ENCODE assay signal across 25 cellular contexts in the genomic region with DNA sequence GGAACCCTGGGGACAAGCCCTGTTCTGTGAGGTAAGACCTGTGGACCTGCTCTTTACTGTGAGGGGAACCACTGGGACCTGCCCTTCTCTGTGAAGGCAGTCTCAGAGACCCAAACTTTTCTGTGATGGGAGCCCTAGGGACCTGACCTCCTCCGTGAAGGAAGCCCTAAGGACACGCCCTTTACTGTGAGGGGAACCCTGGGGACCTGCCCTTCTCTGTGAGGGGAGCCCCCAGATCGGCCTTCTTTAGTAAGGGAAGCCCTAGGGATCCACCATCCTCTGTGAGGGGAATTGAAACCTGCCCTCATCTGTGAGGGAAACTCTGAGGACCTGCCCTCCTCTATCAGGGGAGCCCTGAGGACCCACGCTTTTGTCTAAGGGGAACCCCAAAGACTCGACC.
"Had no signal": no experiment of that assay in that cellular context is flagged by ENCODE, and none has a peak within 500 bp of the region (broad histone marks: within the 10 kb centered on the region; RNA-seq: fewer than 3 reads in every experiment).

No MANE protein-coding gene starts in this region.

- H3K4me3 ChIP-seq: breast epithelium, gastroesophageal sphincter, heart left ventricle, pancreas, prostate gland, skin epidermis, suprapubic skin, tibial nerve had no signal

- H3K27ac Mint-ChIP-seq: activated CD4-positive, alpha-beta T cell treated with anti-CD3 and anti-CD28 coated beads, Interleukin-2, amount 10 ng/mL, durations not matched to agents 7 days and 5 days; activated CD8-positive, alpha-beta memory T cell treated with anti-CD3 and anti-CD28 coated beads, Interleukin-2, amount 10 ng/mL, durations not matched to agents 7 days and 5 days; activated CD8-positive, alpha-beta T cell treated with anti-CD3 and anti-CD28 coated beads, Interleukin-2, amount 10 ng/mL, durations not matched to agents 7 days and 5 days; activated naive CD4-positive, alpha-beta T cell treated with anti-CD3 and anti-CD28 coated beads, Interleukin-2, amount 50 U/mL, for 24 hours; activated T-helper 2 cell treated with anti-CD3 and anti-CD28 coated beads, Interferon-gamma antibody, Interleukin-2, Interleukin-4, amounts not matched to agents 10 μg/mL and 5 μg/mL and 100 μg/mL, durations not matched to agents 14 hours and 24 hours and 36 hours; immature natural killer cell; naive thymus-derived CD4-positive, alpha-beta T cell had no signal

- H3K27me3 Mint-ChIP-seq: activated CD4-positive, alpha-beta T cell treated with anti-CD3 and anti-CD28 coated beads, Interleukin-2, amount 10 ng/mL, durations not matched to agents 7 days and 5 days; activated CD8-positive, alpha-beta memory T cell treated with anti-CD3 and anti-CD28 coated beads, Interleukin-2, amount 10 ng/mL, durations not matched to agents 7 days and 5 days; activated naive CD4-positive, alpha-beta T cell treated with anti-CD3 and anti-CD28 coated beads, Interleukin-2, amount 50 U/mL, for 24 hours had no signal

- ATAC-seq: activated CD8-positive, alpha-beta memory T cell treated with anti-CD3 and anti-CD28 coated beads, Interleukin-2, amount 10 ng/mL, durations not matched to agents 7 days and 5 days; activated CD8-positive, alpha-beta T cell treated with anti-CD3 and anti-CD28 coated beads, Interleukin-2, amount 10 ng/mL, durations not matched to agents 7 days and 5 days; gastroesophageal sphincter; heart left ventricle; naive thymus-derived CD4-positive, alpha-beta T cell; pancreas; sciatic nerve had no signal

- H3K4me1 Mint-ChIP-seq: activated CD4-positive, alpha-beta T cell treated with anti-CD3 and anti-CD28 coated beads, Interleukin-2, amount 10 ng/mL, durations not matched to agents 7 days and 5 days; activated CD8-positive, alpha-beta memory T cell treated with anti-CD3 and anti-CD28 coated beads, Interleukin-2, amount 10 ng/mL, durations not matched to agents 7 days and 5 days; activated naive CD4-positive, alpha-beta T cell treated with anti-CD3 and anti-CD28 coated beads, Interleukin-2, amount 50 U/mL, for 24 hours; immature natural killer cell; naive thymus-derived CD4-positive, alpha-beta T cell had no signal

- H3K36me3 Mint-ChIP-seq: activated CD8-positive, alpha-beta memory T cell treated with anti-CD3 and anti-CD28 coated beads, Interleukin-2, amount 10 ng/mL, durations not matched to agents 7 days and 5 days; activated naive CD4-positive, alpha-beta T cell treated with anti-CD3 and anti-CD28 coated beads, Interleukin-2, amount 50 U/mL, for 24 hours; immature natural killer cell; naive thymus-derived CD4-positive, alpha-beta T cell had no signal

- H3K27ac ChIP-seq: breast epithelium, gastroesophageal sphincter, heart left ventricle, pancreas, prostate gland, skin epidermis, suprapubic skin, tibial nerve had no signal

- H3K9me3 Mint-ChIP-seq: activated CD4-positive, alpha-beta T cell treated with anti-CD3 and anti-CD28 coated beads, Interleukin-2, amount 10 ng/mL, durations not matched to agents 7 days and 5 days; activated naive CD4-positive, alpha-beta T cell treated with anti-CD3 and anti-CD28 coated beads, Interleukin-2, amount 50 U/mL, for 24 hours; activated T-helper 2 cell treated with anti-CD3 and anti-CD28 coated beads, Interferon-gamma antibody, Interleukin-2, Interleukin-4, amounts not matched to agents 10 μg/mL and 5 μg/mL and 100 μg/mL, durations not matched to agents 14 hours and 24 hours and 36 hours; immature natural killer cell had no signal

- H3K4me3 Mint-ChIP-seq: activated CD4-positive, alpha-beta T cell treated with anti-CD3 and anti-CD28 coated beads, Interleukin-2, amount 10 ng/mL, durations not matched to agents 7 days and 5 days; activated CD8-positive, alpha-beta memory T cell treated with anti-CD3 and anti-CD28 coated beads, Interleukin-2, amount 10 ng/mL, durations not matched to agents 7 days and 5 days; activated CD8-positive, alpha-beta T cell treated with anti-CD3 and anti-CD28 coated beads, Interleukin-2, amount 10 ng/mL, durations not matched to agents 7 days and 5 days; activated naive CD4-positive, alpha-beta T cell treated with anti-CD3 and anti-CD28 coated beads, Interleukin-2, amount 50 U/mL, for 24 hours; immature natural killer cell; naive thymus-derived CD4-positive, alpha-beta T cell had no signal

- DNase-seq: activated CD4-positive, alpha-beta T cell treated with anti-CD3 and anti-CD28 coated beads for 1 hour; activated CD4-positive, alpha-beta T cell treated with anti-CD3 and anti-CD28 coated beads, Interleukin-2, amount 10 ng/mL, durations not matched to agents 7 days and 5 days; activated CD8-positive, alpha-beta memory T cell treated with anti-CD3 and anti-CD28 coated beads, Interleukin-2, amount 10 ng/mL, durations not matched to agents 7 days and 5 days; activated CD8-positive, alpha-beta T cell treated with anti-CD3 and anti-CD28 coated beads, Interleukin-2, amount 10 ng/mL, durations not matched to agents 7 days and 5 days; activated T-cell treated with anti-CD3 and anti-CD28 coated beads, Interleukin-2, amount 50 U/mL, for 48 hours; central memory CD4-positive, alpha-beta T cell; heart left ventricle; hypothalamus; immature natural killer cell; midbrain; naive thymus-derived CD4-positive, alpha-beta T cell; pancreas; retina; stimulated activated CD4-positive, alpha-beta T cell treated with anti-CD3 and anti-CD28 coated beads, Interleukin-12 subunit alpha, Interleukin-12 subunit beta, amount 100 ng/mL, for 4 hours; stimulated activated CD4-positive, alpha-beta T cell treated with anti-CD3 and anti-CD28 coated beads, Interleukin-4, amount 100 ng/mL, for 1 hour; T-helper 9 cell had no signal

- H3K4me1 ChIP-seq: breast epithelium, gastroesophageal sphincter, prostate gland had no signal

- H3K36me3 ChIP-seq: breast epithelium, gastroesophageal sphincter, heart left ventricle, pancreas, prostate gland, suprapubic skin, tibial nerve had no signal

- H3K27me3 ChIP-seq: pancreas, tibial nerve had no signal
